ENCODE assay signal across 19 cellular contexts in genomic region chr6:150233797-150234399, GRCh38.
"Had no signal": no experiment of that assay in that cellular context is flagged by ENCODE, and none has a peak within 500 bp of the region (broad histone marks: within the 10 kb centered on the region; RNA-seq: fewer than 3 reads in every experiment).

No MANE protein-coding gene starts in this region.

- DNase-seq: activated CD4-positive, alpha-beta T cell treated with anti-CD3 and anti-CD28 coated beads for 4 hours; activated CD4-positive, alpha-beta T cell treated with anti-CD3 and anti-CD28 coated beads, Interleukin-2, amount 50 U/mL, for 4 hours; activated naive CD4-positive, alpha-beta T cell treated with Interleukin-2 at 50 U/mL for 16 hours; activated T-cell treated with anti-CD3 and anti-CD28 coated beads for 4 hours; activated T-cell treated with anti-CD3 and anti-CD28 coated beads, Interleukin-2, amount 50 U/mL, for 72 hours; effector memory CD4-positive, alpha-beta T cell; foreskin fibroblast; left cardiac atrium; left ventricle myocardium superior; ovary; sigmoid colon; small intestine; stimulated activated CD4-positive, alpha-beta T cell treated with anti-CD3 and anti-CD28 coated beads, Interleukin-1b, Interleukin-23, amount 100 ng/mL, for 48 hours; stimulated activated naive B cell treated with anti-CD40 and anti-IgM and Interleukin-4, amounts not matched to agents 10 μg/mL and 1 μg/mL and 100 μg/mL, for 72 hours; stomach; tibial artery; upper lobe of right lung had no signal

- H3K4me3 ChIP-seq: ovary, prostate gland, sigmoid colon, stomach, suprapubic skin, tibial artery, upper lobe of right lung had no signal

- ATAC-seq: activated T-cell treated with anti-CD3 and anti-CD28 coated beads, Interleukin-2, amount 50 U/mL, for 72 hours; left cardiac atrium; left ventricle myocardium superior; stimulated activated naive B cell treated with anti-CD40 and anti-IgM and Interleukin-4, amounts not matched to agents 10 μg/mL and 1 μg/mL and 100 μg/mL, for 72 hours; upper lobe of right lung had no signal
